ENCODE assay signal across 8 cellular contexts in genomic region chr1:2255047-2255419, GRCh38. TPM values are rescaled to one million over a fixed set of nuclear protein-coding genes. Genes with fewer than 3 reads are reported as not detected.
DNase-seq lines count a peak whose midpoint lies in the region; ATAC-seq and TF ChIP-seq lines count a peak whose summit lies in the region.

No MANE protein-coding gene starts in this region.

- 93 to 100% (median 96%) methylated on average over 6 of the region's 6 CpGs for WGBS in adrenal gland, 4 donors

- H3K4me1 ChIP-seq in HCT116 (ENCODE audit: control insufficient read depth in 1 of 2, insufficient read depth in 2 of 2, low read length in 2 of 2) (peaks cover 0 to 26% of the 10 kb centered on the region in 2 experiments; a peak in 1 of 4 replicates), adrenal gland (replicated peaks in 1 of 2) (peaks cover 17 to 51% of the 10 kb centered on the region in 2 donors), left lung (peaks cover 22 to 89% of the 10 kb centered on the region in 2 donors)

- no peak overlapping the region for H3K9ac ChIP-seq in HCT116 (ENCODE audit: low read length)

- no TSS peak for BruUV-seq in HCT116 (replicated peaks; lab: Mats Ljungman, UMichigan)

- peak overlapping the region; percentile 47 for H3K4me2 ChIP-seq in HCT116 (ENCODE audit: low read length)

- no peak overlapping the region for H3K27ac Mint-ChIP-seq in activated naive CD8-positive, alpha-beta T cell treated with anti-CD3 and anti-CD28 coated beads, Interleukin-2, amount 50 U/mL, for 24 hours

- no peaks in the 10 kb centered on the region for H3K9me3 Mint-ChIP-seq in activated naive CD8-positive, alpha-beta T cell treated with anti-CD3 and anti-CD28 coated beads, Interleukin-2, amount 50 U/mL, for 24 hours

- no peaks in the 10 kb centered on the region for H3K9me2 ChIP-seq in HCT116 (ENCODE audit: insufficient read depth)

- peaks cover 13% of the 10 kb centered on the region for H4K20me1 ChIP-seq in HCT116 (ENCODE audit: insufficient read depth)

- RAD21 ChIA-PET in HCT116 (lab: Charles Lee; ENCODE audit: low non-redundant PET in 1 of 2, low total read pairs in 2 of 2, uncharacterized antibody in 2 of 2, unreplicated experiment in 2 of 2), result no interaction called here

- H3K9me3 ChIP-seq in HCT116 (ENCODE audit: control insufficient read depth in 1 of 2, insufficient read depth in 1 of 2, low read depth in 1 of 2, low read length in 2 of 2), result peaks cover 0 to 7% of the 10 kb centered on the region in 2 experiments; a peak in 1 of 4 replicates
- no peaks in the 10 kb centered on the region for H3K9me3 ChIP-seq in adrenal gland (replicated peaks in 1 of 3)
- peaks cover 0 to 20% of the 10 kb centered on the region in 2 donors for H3K9me3 ChIP-seq in left lung

- TF ChIP-seq CTCF in HCT116 (IDR thresholded peaks at IDR 0.05 in 2 of 3, conservative IDR thresholded peaks at IDR 0.05 in 1 of 3; ENCODE audit: borderline replicate concordance in 1 of 3, insufficient read depth in 1 of 3, low read depth in 2 of 3, low read length in 2 of 3) (no peak), adrenal gland (IDR thresholded peaks at IDR 0.05) (no peak), left lung (IDR thresholded peaks at IDR 0.05) (no peak)

- intact Hi-C loops in HCT116 (cut with micrococcal nuclease) (no loop called here), adrenal gland (cut with DNase I) (no loop called here), left lung (cut with DNase I) (no loop called here)

- no peaks in the 10 kb centered on the region for H3K27me3 ChIP-seq in HCT116 (ENCODE audit: insufficient read depth, low read length)
- no peaks in the 10 kb centered on the region for H3K27me3 ChIP-seq in adrenal gland
- no peaks in the 10 kb centered on the region for H3K27me3 ChIP-seq in left lung

- TF ChIP-seq POLR2A in HCT116 (IDR thresholded peaks at IDR 0.05; ENCODE audit: borderline replicate concordance, extremely low read depth, insufficient read depth, insufficient read length), result no peak
- no peak for TF ChIP-seq POLR2A in adrenal gland (IDR thresholded peaks at IDR 0.05)

- H3K4me3 Mint-ChIP-seq in activated naive CD8-positive, alpha-beta T cell treated with anti-CD3 and anti-CD28 coated beads, Interleukin-2, amount 50 U/mL, for 24 hours, result no peak overlapping the region

- ATAC-seq in HCT116 (no peak), left lung (no peak), SK-N-SH treated with all-trans-retinoic acid at 6 μM for 48 hours (no peak), GM19397 (IDR thresholded peaks at IDR 0.05; ENCODE audit: unreplicated experiment) (no peak)
- no peak for ATAC-seq in activated naive CD8-positive, alpha-beta T cell treated with anti-CD3 and anti-CD28 coated beads, Interleukin-2, amount 50 U/mL, for 24 hours

- TF ChIP-seq RAD21 in HCT116 (IDR thresholded peaks at IDR 0.05; ENCODE audit: low read depth), result no peak

- POLR2A ChIA-PET in HCT116 (lab: Charles Lee), result interaction anchor here (1.4 kb wide), 1 partner anchor 56 kb away, joined by 4 read pairs; no protein-coding TSS in a partner anchor

- H3K36me3 Mint-ChIP-seq in activated naive CD8-positive, alpha-beta T cell treated with anti-CD3 and anti-CD28 coated beads, Interleukin-2, amount 50 U/mL, for 24 hours (ENCODE audit: low read depth), result peaks cover 11% of the 10 kb centered on the region

- H2AFZ ChIP-seq in HCT116 (ENCODE audit: low read depth, low read length, poor library complexity, severe bottlenecking), result no peak overlapping the region

- H3K27ac ChIP-seq in HCT116 (ENCODE audit: low read depth, low read length) (peak overlapping the region; percentile 45), adrenal gland (peak overlapping the region in 4 of 5 donors; percentile 9 to 91 (median 46)), left lung (peak overlapping the region; percentile 70 to 93), substantia nigra (ENCODE audit: low read depth, low read length, poor library complexity, severe bottlenecking) (peak overlapping the region; percentile 79)

- no peak overlapping the region; a peak in 1 of 4 replicates for H3K4me3 ChIP-seq in HCT116 (replicated peaks in 1 of 2; ENCODE audit: low read depth in 1 of 2, low read length in 2 of 2)
- H3K4me3 ChIP-seq in adrenal gland, result no peak overlapping the region
- no peak overlapping the region for H3K4me3 ChIP-seq in left lung

- H3K36me3 ChIP-seq in HCT116 (ENCODE audit: control insufficient read depth in 1 of 2, insufficient read depth in 2 of 2, low read length in 2 of 2) (peaks cover 0 to 22% of the 10 kb centered on the region in 2 experiments; a peak in 1 of 4 replicates), adrenal gland (replicated peaks in 1 of 2) (no peaks in the 10 kb centered on the region), left lung (no peaks in the 10 kb centered on the region)

- H3K79me2 ChIP-seq in HCT116 (ENCODE audit: insufficient read depth, low read length), result peaks cover 100% of the 10 kb centered on the region

- no peaks in the 10 kb centered on the region for H3K27me3 Mint-ChIP-seq in activated naive CD8-positive, alpha-beta T cell treated with anti-CD3 and anti-CD28 coated beads, Interleukin-2, amount 50 U/mL, for 24 hours

- CTCF ChIA-PET in HCT116 (lab: Charles Lee), result no interaction called here

- DNase-seq in HCT116 (ENCODE audit: low read depth, low spot score) (no peak), adrenal gland (no peak), left lung (no peak), substantia nigra (lab: John Stamatoyannopoulos, UW) (no peak), kidney glomerular epithelial cell (lab: John Stamatoyannopoulos, UW) (no peak)
- DNase-seq in activated naive CD8-positive, alpha-beta T cell treated with anti-CD3 and anti-CD28 coated beads, Interleukin-2, amount 50 U/mL, for 24 hours, result no peak

- H3K4me1 Mint-ChIP-seq in activated naive CD8-positive, alpha-beta T cell treated with anti-CD3 and anti-CD28 coated beads, Interleukin-2, amount 50 U/mL, for 24 hours, result peaks cover 62% of the 10 kb centered on the region

TF ChIP-seq in HCT116, 20 proteins besides CTCF, POLR2A, EP300 and RAD21:
- TF ChIP-seq TCF7L2 (IDR thresholded peaks at IDR 0.05; ENCODE audit: borderline replicate concordance, extremely low read depth, insufficient read depth, insufficient read length), result no peak
- no peak for TF ChIP-seq SRF (IDR thresholded peaks at IDR 0.05; ENCODE audit: low read depth)
- no peak for TF ChIP-seq EZH2 (IDR thresholded peaks at IDR 0.05)
- no peak for TF ChIP-seq EGR1 (IDR thresholded peaks at IDR 0.05; ENCODE audit: low read depth)
- TF ChIP-seq POLR2AphosphoS5 (IDR thresholded peaks at IDR 0.05; ENCODE audit: low read depth, low read length), result no peak
- no peak for TF ChIP-seq CEBPB (IDR thresholded peaks at IDR 0.05; ENCODE audit: low read depth)

TF ChIP-seq in SK-N-SH treated with all-trans-retinoic acid at 6 μM for 48 hours, 23 proteins besides CTCF, POLR2A, EP300 and RAD21 (continues in another document):
- TF ChIP-seq SNAI2 (CRISPR knock-in tag; IDR thresholded peaks at IDR 0.05), result no peak
- no peak for TF ChIP-seq PATZ1 (CRISPR knock-in tag; IDR thresholded peaks at IDR 0.05; ENCODE audit: borderline replicate concordance)
- no peak for TF ChIP-seq CSRNP3 (CRISPR knock-in tag; IDR thresholded peaks at IDR 0.05)
- TF ChIP-seq ARNTL (CRISPR knock-in tag; IDR thresholded peaks at IDR 0.05; ENCODE audit: borderline replicate concordance, low read depth), result no peak
- TF ChIP-seq ISL1 (CRISPR knock-in tag; IDR thresholded peaks at IDR 0.05), result no peak

RNA-seq across cellular contexts. Expression of gene SKI, which starts 26.9 kb away (rescaled TPM):
- 56.2 TPM for total RNA-seq in HCT116 (2021; ENCODE audit: unreplicated experiment)
- polyA plus RNA-seq in HCT116 (2012), result 16.0 and 16.1 TPM in 2 replicates
- total RNA-seq in adrenal gland, result 10 to 100 TPM; 30.6 to 53.6 (median 43.7) TPM
- 10 to 100 TPM in 2 of 3 donors, 1 to 10 TPM in 1; 9.4 to 21.2 (median 10.8) TPM for polyA plus RNA-seq in adrenal gland
- total RNA-seq in left lung, result 10 to 100 TPM; 75.8 to 89.0 TPM
